ENCODE assay signal across 9 cellular contexts in genomic region chr2:190409616-190410015, GRCh38. TPM values are rescaled to one million over a fixed set of nuclear protein-coding genes. Genes with fewer than 3 reads are reported as not detected.
DNase-seq lines count a peak whose midpoint lies in the region; ATAC-seq and TF ChIP-seq lines count a peak whose summit lies in the region.
"Had no signal": no experiment of that assay in that cellular context is flagged by ENCODE, and none has a peak within 500 bp of the region (broad histone marks: within the 10 kb centered on the region; RNA-seq: fewer than 3 reads in every experiment).

No MANE protein-coding gene starts in this region.

- H3K27ac ChIP-seq in heart right ventricle: peak overlapping the region in 5 of 10 donors; percentile 85 to 95 (median 92)
- H3K27ac ChIP-seq in VCaP: peak overlapping the region; percentile 86
- peak overlapping the region; percentile 90 to 95 (median 94) for H3K27ac ChIP-seq in transverse colon

- TF ChIP-seq CTCF in heart right ventricle (IDR thresholded peaks at IDR 0.05) (no peak), VCaP (conservative IDR thresholded peaks at IDR 0.05) (no peak), transverse colon (IDR thresholded peaks at IDR 0.05) (no peak)

- peaks cover 0 to 6% (median 0%) of the 10 kb centered on the region in 7 donors for H3K27me3 ChIP-seq in heart right ventricle
- H3K27me3 ChIP-seq in transverse colon: no peaks in the 10 kb centered on the region

- in situ Hi-C loops in transverse colon (cut with MboI; ENCODE audit: low pct_ligation_motif_present in 1 of 4, low pct_unique_long_range_greater_than_20kb in 1 of 4, low sequenced_read_pairs in 3 of 4): no loop called here

- 36 to 47% methylated on average over 2 of the region's 2 CpGs for WGBS in heart right ventricle, 2 donors
- 13 to 40% methylated on average over 1 to 2 of the region's 2 CpGs for WGBS in transverse colon (ENCODE audit: low coverage in 1 of 2), 2 donors

- H3K36me3 ChIP-seq in heart right ventricle: no peaks in the 10 kb centered on the region
- no peaks in the 10 kb centered on the region for H3K36me3 ChIP-seq in transverse colon
- H3K36me3 ChIP-seq: WERI-Rb-1 had no signal

- no peak for TF ChIP-seq EP300 in transverse colon (IDR thresholded peaks at IDR 0.05; ENCODE audit: low read depth)

- H3K9me3 ChIP-seq in heart right ventricle (no peaks in the 10 kb centered on the region), transverse colon (no peaks in the 10 kb centered on the region)

- intact Hi-C loops in heart right ventricle (cut with DNase I) (loop anchor here in 6 of 10 donors (5.0 to 10.0 kb wide), 7 partner anchors 55 to 275 kb away; partner anchors contain the start of gene NAB1 (in 1 of the 6)), left cardiac atrium (cut with DNase I) (loop anchor here in 1 of 2 donors (5.0 kb wide), 1 partner anchor 58 kb away; no protein-coding TSS in a partner anchor), transverse colon (cut with DNase I; ENCODE audit: low total_unique reads) (loop anchor here (10.0 kb wide), 1 partner anchor 75 kb away; no protein-coding TSS in a partner anchor), head of caudate nucleus (cut with DNase I) (loop anchor here (5.0 to 10.0 kb wide), 3 partner anchors 42 to 95 kb away; no protein-coding TSS in a partner anchor)

- TF ChIP-seq POLR2A in transverse colon (IDR thresholded peaks at IDR 0.05): no peak

- ATAC-seq in heart right ventricle: no peak
- ATAC-seq in left cardiac atrium: no peak
- no peak for ATAC-seq in GM18873 (IDR thresholded peaks at IDR 0.05; ENCODE audit: low FRiP score, unreplicated experiment)

- peaks cover 0 to 57% (median 39%) of the 10 kb centered on the region in 9 donors for H3K4me1 ChIP-seq in heart right ventricle
- peaks cover 6 to 54% (median 18%) of the 10 kb centered on the region in 4 donors for H3K4me1 ChIP-seq in transverse colon

- H3K4me3 ChIP-seq in heart right ventricle (peak overlapping the region in 9 of 10 donors; percentile 60 to 97 (median 84)), transverse colon (peak overlapping the region in 2 of 4 donors; percentile 91 to 92)

- DNase-seq in heart right ventricle: no peak
- no peak for DNase-seq in left cardiac atrium
- peak; percentile 61 for DNase-seq in inferior parietal cortex (ENCODE audit: extremely low spot score)
- no peak for DNase-seq in transverse colon
- DNase-seq in UCSD-AML1 (lab: John Stamatoyannopoulos, UW; ENCODE audit: unreplicated experiment): no peak
- no peak for DNase-seq in head of caudate nucleus
- DNase-seq: WERI-Rb-1 had no signal

RNA-seq across cellular contexts. Expression of gene MFSD6, which starts 1.5 kb away (rescaled TPM):
- total RNA-seq in heart right ventricle (10 to 100 TPM in 9 of 10 donors, 1 to 10 TPM in 1; 9.9 to 26.7 (median 16.8) TPM), left cardiac atrium (10 to 100 TPM; 26.7 to 29.8 TPM), transverse colon (10 to 100 TPM; 76.3 to 99.1 (median 83.0) TPM)
- polyA plus RNA-seq in heart right ventricle: 10 to 100 TPM in 1 of 2 donors, 1 to 10 TPM in 1; 9.7 to 14.9 TPM
